ENCODE assay signal across 24 cellular contexts in genomic region chr6:89471287-89471867, GRCh38.
"Had no signal": no experiment of that assay in that cellular context is flagged by ENCODE, and none has a peak within 500 bp of the region (broad histone marks: within the 10 kb centered on the region; RNA-seq: fewer than 3 reads in every experiment).

No MANE protein-coding gene starts in this region.

- H3K4me3 ChIP-seq: colonic mucosa, gastroesophageal sphincter, heart left ventricle, spleen, upper lobe of right lung had no signal

- H3K27ac Mint-ChIP-seq: activated B cell treated with CpG ODN at 0.5 μM for 24 hours; activated CD4-positive, alpha-beta memory T cell treated with anti-CD3 and anti-CD28 coated beads, Interleukin-2, amount 10 ng/mL, durations not matched to agents 7 days and 5 days; activated CD8-positive, alpha-beta memory T cell treated with anti-CD3 and anti-CD28 coated beads, Interleukin-2, amount 10 ng/mL, durations not matched to agents 7 days and 5 days; activated T-helper 17 cell treated with anti-CD3 and anti-CD28 coated beads, Interleukin-2, amount 50 U/mL, for 72 hours; stimulated activated memory B cell treated with anti-CD40 and anti-IgM and Interleukin-4, amounts not matched to agents 10 μg/mL and 1 μg/mL and 100 μg/mL, for 72 hours; T-helper 2 cell treated with Interferon-gamma antibody and Interleukin-4, amounts not matched to agents 5 μg/mL and 100 μg/mL, for 36 hours had no signal

- H3K36me3 Mint-ChIP-seq: natural killer cell; stimulated activated memory B cell treated with anti-CD40 and anti-IgM and Interleukin-4, amounts not matched to agents 10 μg/mL and 1 μg/mL and 100 μg/mL, for 72 hours had no signal

- H3K4me3 Mint-ChIP-seq: activated B cell treated with CpG ODN at 0.5 μM for 24 hours; activated CD4-positive, alpha-beta memory T cell treated with anti-CD3 and anti-CD28 coated beads, Interleukin-2, amount 10 ng/mL, durations not matched to agents 7 days and 5 days; activated CD8-positive, alpha-beta memory T cell treated with anti-CD3 and anti-CD28 coated beads, Interleukin-2, amount 10 ng/mL, durations not matched to agents 7 days and 5 days; activated T-helper 17 cell treated with anti-CD3 and anti-CD28 coated beads, Interleukin-2, amount 50 U/mL, for 72 hours; central memory CD8-positive, alpha-beta T cell; natural killer cell; stimulated activated memory B cell treated with anti-CD40 and anti-IgM and Interleukin-4, amounts not matched to agents 10 μg/mL and 1 μg/mL and 100 μg/mL, for 72 hours; T-helper 2 cell treated with Interferon-gamma antibody and Interleukin-4, amounts not matched to agents 5 μg/mL and 100 μg/mL, for 36 hours had no signal

- ATAC-seq: activated CD8-positive, alpha-beta memory T cell treated with anti-CD3 and anti-CD28 coated beads, Interleukin-2, amount 10 ng/mL, durations not matched to agents 7 days and 5 days; activated T-helper 17 cell treated with anti-CD3 and anti-CD28 coated beads, Interleukin-2, amount 50 U/mL, for 72 hours; esophagus mucosa; gastroesophageal sphincter; heart left ventricle; natural killer cell; stimulated activated memory B cell treated with anti-CD40 and anti-IgM and Interleukin-4, amounts not matched to agents 10 μg/mL and 1 μg/mL and 100 μg/mL, for 72 hours; upper lobe of right lung had no signal

- H3K27me3 Mint-ChIP-seq: activated B cell treated with CpG ODN at 0.5 μM for 24 hours; central memory CD8-positive, alpha-beta T cell; stimulated activated memory B cell treated with anti-CD40 and anti-IgM and Interleukin-4, amounts not matched to agents 10 μg/mL and 1 μg/mL and 100 μg/mL, for 72 hours had no signal

- H3K9me3 Mint-ChIP-seq: activated B cell treated with CpG ODN at 0.5 μM for 24 hours; activated T-helper 17 cell treated with anti-CD3 and anti-CD28 coated beads, Interleukin-2, amount 50 U/mL, for 72 hours; central memory CD8-positive, alpha-beta T cell; natural killer cell; stimulated activated memory B cell treated with anti-CD40 and anti-IgM and Interleukin-4, amounts not matched to agents 10 μg/mL and 1 μg/mL and 100 μg/mL, for 72 hours had no signal

- DNase-seq: activated B cell treated with CpG ODN at 0.5 μM for 24 hours; activated CD4-positive, alpha-beta memory T cell treated with anti-CD3 and anti-CD28 coated beads, Interleukin-2, amount 10 ng/mL, durations not matched to agents 7 days and 5 days; activated CD4-positive, alpha-beta T cell treated with anti-CD3 and anti-CD28 coated beads for 4 hours; activated CD8-positive, alpha-beta memory T cell treated with anti-CD3 and anti-CD28 coated beads, Interleukin-2, amount 10 ng/mL, durations not matched to agents 7 days and 5 days; activated naive CD4-positive, alpha-beta T cell treated with Interleukin-2 at 50 U/mL for 16 hours; activated T-cell treated with anti-CD3 and anti-CD28 coated beads, Interleukin-2, amount 50 U/mL, for 1 hour; aorta; brain microvascular endothelial cell; colonic mucosa; heart left ventricle; mesenchymal stem cell; natural killer cell; nucleus accumbens; posterior cingulate gyrus; retina; spleen; stimulated activated CD4-positive, alpha-beta T cell treated with anti-CD3 and anti-CD28 coated beads, Interleukin-4, amount 100 ng/mL, for 4 hours; upper lobe of right lung had no signal
